In the genomic region with DNA sequence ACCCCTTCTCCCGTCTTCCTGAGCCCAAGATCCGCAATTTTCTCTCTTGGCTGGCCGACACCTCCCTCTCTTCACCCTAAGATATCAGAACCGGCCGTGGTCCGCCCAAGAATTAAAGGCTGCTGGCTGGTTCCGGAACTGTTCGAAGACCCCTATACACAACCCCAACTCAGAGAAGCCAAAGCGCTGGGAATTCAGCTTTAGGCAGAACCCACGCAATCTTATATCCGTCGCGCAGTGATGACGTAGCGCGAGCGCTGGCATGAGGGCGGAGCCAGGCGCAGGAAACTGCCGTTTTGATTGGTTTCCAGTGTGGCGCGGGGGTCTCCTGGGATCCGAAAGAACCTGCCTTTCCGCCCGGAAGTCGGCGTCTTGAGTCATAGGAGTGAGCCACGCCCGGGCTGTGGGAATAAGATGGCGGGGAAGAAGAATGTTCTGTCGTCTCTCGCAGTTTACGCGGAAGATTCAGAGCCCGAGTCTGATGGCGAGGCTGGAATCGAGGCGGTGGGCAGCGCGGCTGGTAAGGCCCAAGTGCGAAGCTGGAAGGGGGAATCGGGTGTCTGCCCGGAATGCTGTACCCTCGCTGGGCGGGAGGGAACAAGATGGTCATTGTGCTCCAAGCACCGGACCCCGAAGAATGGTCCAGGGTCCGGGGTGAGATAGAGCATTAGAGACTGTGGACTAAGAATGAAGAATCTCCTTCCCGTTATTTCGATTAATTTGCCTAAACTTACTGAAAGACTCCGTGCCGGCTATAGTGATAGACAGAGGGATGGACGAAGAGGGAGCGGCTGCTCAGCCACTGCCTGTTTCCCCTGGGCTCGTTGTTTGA, we compare ENCODE assay signal across 1 cellular context.
TF ChIP-seq lines count a peak whose summit lies in the region.

TSS of gene RECQL5 (minus strand) at position 196 of the 832 bp plus-strand sequence. CDS start 597 bp downstream, outside the sequence.
TSS of gene SAP30BP (plus strand) at position 380 of the 832 bp plus-strand sequence. CDS start at position 415, 35 bp downstream.

TF ChIP-seq in WTC11, 78 proteins besides CTCF, POLR2A, EP300 and RAD21 (continued from another document):
- TF ChIP-seq, protein P1, sequence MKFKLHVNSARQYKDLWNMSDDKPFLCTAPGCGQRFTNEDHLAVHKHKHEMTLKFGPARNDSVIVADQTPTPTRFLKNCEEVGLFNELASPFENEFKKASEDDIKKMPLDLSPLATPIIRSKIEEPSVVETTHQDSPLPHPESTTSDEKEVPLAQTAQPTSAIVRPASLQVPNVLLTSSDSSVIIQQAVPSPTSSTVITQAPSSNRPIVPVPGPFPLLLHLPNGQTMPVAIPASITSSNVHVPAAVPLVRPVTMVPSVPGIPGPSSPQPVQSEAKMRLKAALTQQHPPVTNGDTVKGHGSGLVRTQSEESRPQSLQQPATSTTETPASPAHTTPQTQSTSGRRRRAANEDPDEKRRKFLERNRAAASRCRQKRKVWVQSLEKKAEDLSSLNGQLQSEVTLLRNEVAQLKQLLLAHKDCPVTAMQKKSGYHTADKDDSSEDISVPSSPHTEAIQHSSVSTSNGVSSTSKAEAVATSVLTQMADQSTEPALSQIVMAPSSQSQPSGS (CRISPR knock-in tag; IDR thresholded peaks at IDR 0.05; ENCODE audit: borderline replicate concordance, low read depth): no peak
- TF ChIP-seq ZNF121 (CRISPR knock-in tag; IDR thresholded peaks at IDR 0.05) (no peak), NFATC4 (CRISPR knock-in tag; IDR thresholded peaks at IDR 0.05) (no peak), USF2 (CRISPR knock-in tag; IDR thresholded peaks at IDR 0.05) (peak; percentile 48), NR1H2 (CRISPR knock-in tag; IDR thresholded peaks at IDR 0.05) (no peak), TCF7 (CRISPR knock-in tag; IDR thresholded peaks at IDR 0.05; ENCODE audit: low read depth) (no peak)
- TF ChIP-seq, protein P2, sequence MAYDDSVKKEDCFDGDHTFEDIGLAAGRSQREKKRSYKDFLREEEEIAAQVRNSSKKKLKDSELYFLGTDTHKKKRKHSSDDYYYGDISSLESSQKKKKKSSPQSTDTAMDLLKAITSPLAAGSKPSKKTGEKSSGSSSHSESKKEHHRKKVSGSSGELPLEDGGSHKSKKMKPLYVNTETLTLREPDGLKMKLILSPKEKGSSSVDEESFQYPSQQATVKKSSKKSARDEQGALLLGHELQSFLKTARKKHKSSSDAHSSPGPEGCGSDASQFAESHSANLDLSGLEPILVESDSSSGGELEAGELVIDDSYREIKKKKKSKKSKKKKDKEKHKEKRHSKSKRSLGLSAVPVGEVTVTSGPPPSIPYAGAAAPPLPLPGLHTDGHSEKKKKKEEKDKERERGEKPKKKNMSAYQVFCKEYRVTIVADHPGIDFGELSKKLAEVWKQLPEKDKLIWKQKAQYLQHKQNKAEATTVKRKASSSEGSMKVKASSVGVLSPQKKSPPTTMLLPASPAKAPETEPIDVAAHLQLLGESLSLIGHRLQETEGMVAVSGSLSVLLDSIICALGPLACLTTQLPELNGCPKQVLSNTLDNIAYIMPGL (CRISPR knock-in tag; IDR thresholded peaks at IDR 0.05): peak; percentile 39; the same call in 1 of the 2 replicates
